11 cellular contexts compared by ENCODE assay signal in the genomic region with DNA sequence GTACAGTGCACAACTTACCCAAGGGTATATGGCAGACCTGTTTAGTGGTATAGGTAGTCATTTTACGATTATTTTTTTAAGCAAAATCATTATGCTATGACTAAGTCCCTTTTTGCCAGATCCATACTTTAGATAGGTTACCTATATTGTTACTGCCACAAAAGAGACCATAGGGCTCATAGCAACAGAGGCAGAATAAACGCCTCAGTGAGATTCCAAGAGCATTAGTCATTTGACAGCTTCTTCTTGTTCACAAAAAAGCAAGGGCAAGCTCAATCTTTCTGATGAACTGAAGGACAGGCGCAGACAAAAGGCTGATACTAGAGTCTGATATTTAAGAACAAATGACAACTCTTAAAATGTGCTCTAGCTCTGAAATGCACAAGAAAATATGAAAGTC.
DNase-seq lines count a peak whose midpoint lies in the region; ATAC-seq and TF ChIP-seq lines count a peak whose summit lies in the region.
"Had no signal": no experiment of that assay in that cellular context is flagged by ENCODE, and none has a peak within 500 bp of the region (broad histone marks: within the 10 kb centered on the region; RNA-seq: fewer than 3 reads in every experiment).

No MANE protein-coding gene starts in this region.

- H3K27ac ChIP-seq in GM23338 (ENCODE audit: low read depth) (no peak overlapping the region), coronary artery (no peak overlapping the region)
- H3K27ac ChIP-seq: Peyer's patch had no signal

- H4K20me1 ChIP-seq in GM23338 (replicated peaks; ENCODE audit: insufficient read depth): no peaks in the 10 kb centered on the region

- no peak overlapping the region for H3K4me3 ChIP-seq in GM23338
- no peak overlapping the region for H3K4me3 ChIP-seq in epithelial cell of esophagus (ENCODE audit: low read length)
- no peak overlapping the region for H3K4me3 ChIP-seq in coronary artery
- H3K4me3 ChIP-seq: Peyer's patch had no signal

- peak; percentile 10; the same call in 1 of the 3 replicates for ATAC-seq in GM23338
- no peak for ATAC-seq in HG02759 (IDR thresholded peaks at IDR 0.05; ENCODE audit: unreplicated experiment)
- no peak for ATAC-seq in HG03442 (IDR thresholded peaks at IDR 0.05; ENCODE audit: unreplicated experiment)

- H3K4me1 Mint-ChIP-seq in GM23338: peaks cover 42% of the 10 kb centered on the region
- H3K4me1 Mint-ChIP-seq: activated B cell treated with CpG ODN at 0.5 μM for 24 hours had no signal

- no peaks in the 10 kb centered on the region for H3K9me3 Mint-ChIP-seq in GM23338
- H3K9me3 Mint-ChIP-seq: activated B cell treated with CpG ODN at 0.5 μM for 24 hours; activated T-helper 2 cell treated with anti-CD3 and anti-CD28 coated beads, Interferon-gamma antibody, Interleukin-2, Interleukin-4, amounts not matched to agents 10 μg/mL and 5 μg/mL and 100 μg/mL, durations not matched to agents 14 hours and 24 hours and 36 hours had no signal

- H3K4me2 ChIP-seq in GM23338: peak overlapping the region; percentile 79; the same call in 1 of the 2 replicates

- TF ChIP-seq CTCF in GM23338 (conservative IDR thresholded peaks at IDR 0.05; ENCODE audit: low read depth in 2 of 2) (no peak), epithelial cell of esophagus (IDR thresholded peaks at IDR 0.05; ENCODE audit: insufficient read depth, low read depth, low read length, missing control alignments) (no peak), coronary artery (IDR thresholded peaks at IDR 0.05) (no peak)

- H3K4me3 Mint-ChIP-seq in GM23338: no peak overlapping the region
- H3K4me3 Mint-ChIP-seq: activated B cell treated with CpG ODN at 0.5 μM for 24 hours had no signal

- DNase-seq in GM23338 (ENCODE audit: low spot score) (peak; percentile 66), NCI-H345 (lab: John Stamatoyannopoulos, UW) (peak; percentile 18), epithelial cell of esophagus (ENCODE audit: low read depth) (peak; percentile 85), myocyte (ENCODE audit: low read depth) (peak; percentile 31), coronary artery (ENCODE audit: low spot score) (no peak), midbrain (lab: John Stamatoyannopoulos, UW) (no peak)
- DNase-seq: activated B cell treated with CpG ODN at 0.5 μM for 24 hours, Peyer's patch had no signal

- no peak overlapping the region for H3K27ac Mint-ChIP-seq in GM23338
- H3K27ac Mint-ChIP-seq: activated B cell treated with CpG ODN at 0.5 μM for 24 hours; activated T-helper 2 cell treated with anti-CD3 and anti-CD28 coated beads, Interferon-gamma antibody, Interleukin-2, Interleukin-4, amounts not matched to agents 10 μg/mL and 5 μg/mL and 100 μg/mL, durations not matched to agents 14 hours and 24 hours and 36 hours had no signal

- H3K79me2 ChIP-seq in GM23338 (replicated peaks; ENCODE audit: insufficient read depth): no peaks in the 10 kb centered on the region

- peaks cover 15% of the 10 kb centered on the region for H3K27me3 ChIP-seq in GM23338 (ENCODE audit: insufficient read depth)
- H3K27me3 ChIP-seq: Peyer's patch had no signal

- H3K36me3 Mint-ChIP-seq in GM23338 (ENCODE audit: low read depth): no peaks in the 10 kb centered on the region

- H3K27me3 Mint-ChIP-seq in GM23338 (ENCODE audit: insufficient read depth, low read depth, poor library complexity): peaks cover 9% of the 10 kb centered on the region

- peaks cover 47% of the 10 kb centered on the region for H3K4me1 ChIP-seq in GM23338 (ENCODE audit: insufficient read depth)
- H3K4me1 ChIP-seq: Peyer's patch had no signal

- no peaks in the 10 kb centered on the region for H3K9me2 ChIP-seq in GM23338 (ENCODE audit: insufficient read depth)

- no peaks in the 10 kb centered on the region for H3K36me3 ChIP-seq in GM23338 (ENCODE audit: insufficient read depth)
- H3K36me3 ChIP-seq: Peyer's patch had no signal

- H3F3A ChIP-seq in GM23338 (replicated peaks; ENCODE audit: low read depth): no peaks in the 10 kb centered on the region

- no peak overlapping the region for H2AFZ ChIP-seq in GM23338

TF ChIP-seq in GM23338, 12 proteins besides CTCF, POLR2A, EP300 and RAD21 (continues in another document):
- TF ChIP-seq STAT1 (IDR thresholded peaks at IDR 0.05; ENCODE audit: unreplicated experiment): no peak
- no peak for TF ChIP-seq EZH2 (IDR thresholded peaks at IDR 0.05; ENCODE audit: low read depth, unreplicated experiment)
- TF ChIP-seq ZNF114 (CRISPR knock-in tag; IDR thresholded peaks at IDR 0.05): no peak
- TF ChIP-seq POLR2AphosphoS5 (IDR thresholded peaks at IDR 0.05; ENCODE audit: low read depth): no peak
- no peak for TF ChIP-seq REST (IDR thresholded peaks at IDR 0.05; ENCODE audit: unreplicated experiment)
- TF ChIP-seq, protein P1, sequence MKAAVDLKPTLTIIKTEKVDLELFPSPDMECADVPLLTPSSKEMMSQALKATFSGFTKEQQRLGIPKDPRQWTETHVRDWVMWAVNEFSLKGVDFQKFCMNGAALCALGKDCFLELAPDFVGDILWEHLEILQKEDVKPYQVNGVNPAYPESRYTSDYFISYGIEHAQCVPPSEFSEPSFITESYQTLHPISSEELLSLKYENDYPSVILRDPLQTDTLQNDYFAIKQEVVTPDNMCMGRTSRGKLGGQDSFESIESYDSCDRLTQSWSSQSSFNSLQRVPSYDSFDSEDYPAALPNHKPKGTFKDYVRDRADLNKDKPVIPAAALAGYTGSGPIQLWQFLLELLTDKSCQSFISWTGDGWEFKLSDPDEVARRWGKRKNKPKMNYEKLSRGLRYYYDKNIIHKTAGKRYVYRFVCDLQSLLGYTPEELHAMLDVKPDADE (IDR thresholded peaks at IDR 0.05): no peak

Comparison
In these comparisons a context has a peak if more than half of its experiments do, and no peak if none do; other contexts are left out.
1. DNase-seq: peak in GM23338 (single experiment), NCI-H345 (single experiment), epithelial cell of esophagus (single experiment) and myocyte (single experiment); none in coronary artery (single experiment) and midbrain (single experiment).